ENCODE assay signal across 1 cellular context in genomic region chr16:77905356-77905920, GRCh38.
TF ChIP-seq lines count a peak whose summit lies in the region.

No MANE protein-coding gene starts in this region.

TF ChIP-seq in H1, 55 proteins besides CTCF, POLR2A, EP300 and RAD21 (continued from another document):
- TF ChIP-seq, protein P1, sequence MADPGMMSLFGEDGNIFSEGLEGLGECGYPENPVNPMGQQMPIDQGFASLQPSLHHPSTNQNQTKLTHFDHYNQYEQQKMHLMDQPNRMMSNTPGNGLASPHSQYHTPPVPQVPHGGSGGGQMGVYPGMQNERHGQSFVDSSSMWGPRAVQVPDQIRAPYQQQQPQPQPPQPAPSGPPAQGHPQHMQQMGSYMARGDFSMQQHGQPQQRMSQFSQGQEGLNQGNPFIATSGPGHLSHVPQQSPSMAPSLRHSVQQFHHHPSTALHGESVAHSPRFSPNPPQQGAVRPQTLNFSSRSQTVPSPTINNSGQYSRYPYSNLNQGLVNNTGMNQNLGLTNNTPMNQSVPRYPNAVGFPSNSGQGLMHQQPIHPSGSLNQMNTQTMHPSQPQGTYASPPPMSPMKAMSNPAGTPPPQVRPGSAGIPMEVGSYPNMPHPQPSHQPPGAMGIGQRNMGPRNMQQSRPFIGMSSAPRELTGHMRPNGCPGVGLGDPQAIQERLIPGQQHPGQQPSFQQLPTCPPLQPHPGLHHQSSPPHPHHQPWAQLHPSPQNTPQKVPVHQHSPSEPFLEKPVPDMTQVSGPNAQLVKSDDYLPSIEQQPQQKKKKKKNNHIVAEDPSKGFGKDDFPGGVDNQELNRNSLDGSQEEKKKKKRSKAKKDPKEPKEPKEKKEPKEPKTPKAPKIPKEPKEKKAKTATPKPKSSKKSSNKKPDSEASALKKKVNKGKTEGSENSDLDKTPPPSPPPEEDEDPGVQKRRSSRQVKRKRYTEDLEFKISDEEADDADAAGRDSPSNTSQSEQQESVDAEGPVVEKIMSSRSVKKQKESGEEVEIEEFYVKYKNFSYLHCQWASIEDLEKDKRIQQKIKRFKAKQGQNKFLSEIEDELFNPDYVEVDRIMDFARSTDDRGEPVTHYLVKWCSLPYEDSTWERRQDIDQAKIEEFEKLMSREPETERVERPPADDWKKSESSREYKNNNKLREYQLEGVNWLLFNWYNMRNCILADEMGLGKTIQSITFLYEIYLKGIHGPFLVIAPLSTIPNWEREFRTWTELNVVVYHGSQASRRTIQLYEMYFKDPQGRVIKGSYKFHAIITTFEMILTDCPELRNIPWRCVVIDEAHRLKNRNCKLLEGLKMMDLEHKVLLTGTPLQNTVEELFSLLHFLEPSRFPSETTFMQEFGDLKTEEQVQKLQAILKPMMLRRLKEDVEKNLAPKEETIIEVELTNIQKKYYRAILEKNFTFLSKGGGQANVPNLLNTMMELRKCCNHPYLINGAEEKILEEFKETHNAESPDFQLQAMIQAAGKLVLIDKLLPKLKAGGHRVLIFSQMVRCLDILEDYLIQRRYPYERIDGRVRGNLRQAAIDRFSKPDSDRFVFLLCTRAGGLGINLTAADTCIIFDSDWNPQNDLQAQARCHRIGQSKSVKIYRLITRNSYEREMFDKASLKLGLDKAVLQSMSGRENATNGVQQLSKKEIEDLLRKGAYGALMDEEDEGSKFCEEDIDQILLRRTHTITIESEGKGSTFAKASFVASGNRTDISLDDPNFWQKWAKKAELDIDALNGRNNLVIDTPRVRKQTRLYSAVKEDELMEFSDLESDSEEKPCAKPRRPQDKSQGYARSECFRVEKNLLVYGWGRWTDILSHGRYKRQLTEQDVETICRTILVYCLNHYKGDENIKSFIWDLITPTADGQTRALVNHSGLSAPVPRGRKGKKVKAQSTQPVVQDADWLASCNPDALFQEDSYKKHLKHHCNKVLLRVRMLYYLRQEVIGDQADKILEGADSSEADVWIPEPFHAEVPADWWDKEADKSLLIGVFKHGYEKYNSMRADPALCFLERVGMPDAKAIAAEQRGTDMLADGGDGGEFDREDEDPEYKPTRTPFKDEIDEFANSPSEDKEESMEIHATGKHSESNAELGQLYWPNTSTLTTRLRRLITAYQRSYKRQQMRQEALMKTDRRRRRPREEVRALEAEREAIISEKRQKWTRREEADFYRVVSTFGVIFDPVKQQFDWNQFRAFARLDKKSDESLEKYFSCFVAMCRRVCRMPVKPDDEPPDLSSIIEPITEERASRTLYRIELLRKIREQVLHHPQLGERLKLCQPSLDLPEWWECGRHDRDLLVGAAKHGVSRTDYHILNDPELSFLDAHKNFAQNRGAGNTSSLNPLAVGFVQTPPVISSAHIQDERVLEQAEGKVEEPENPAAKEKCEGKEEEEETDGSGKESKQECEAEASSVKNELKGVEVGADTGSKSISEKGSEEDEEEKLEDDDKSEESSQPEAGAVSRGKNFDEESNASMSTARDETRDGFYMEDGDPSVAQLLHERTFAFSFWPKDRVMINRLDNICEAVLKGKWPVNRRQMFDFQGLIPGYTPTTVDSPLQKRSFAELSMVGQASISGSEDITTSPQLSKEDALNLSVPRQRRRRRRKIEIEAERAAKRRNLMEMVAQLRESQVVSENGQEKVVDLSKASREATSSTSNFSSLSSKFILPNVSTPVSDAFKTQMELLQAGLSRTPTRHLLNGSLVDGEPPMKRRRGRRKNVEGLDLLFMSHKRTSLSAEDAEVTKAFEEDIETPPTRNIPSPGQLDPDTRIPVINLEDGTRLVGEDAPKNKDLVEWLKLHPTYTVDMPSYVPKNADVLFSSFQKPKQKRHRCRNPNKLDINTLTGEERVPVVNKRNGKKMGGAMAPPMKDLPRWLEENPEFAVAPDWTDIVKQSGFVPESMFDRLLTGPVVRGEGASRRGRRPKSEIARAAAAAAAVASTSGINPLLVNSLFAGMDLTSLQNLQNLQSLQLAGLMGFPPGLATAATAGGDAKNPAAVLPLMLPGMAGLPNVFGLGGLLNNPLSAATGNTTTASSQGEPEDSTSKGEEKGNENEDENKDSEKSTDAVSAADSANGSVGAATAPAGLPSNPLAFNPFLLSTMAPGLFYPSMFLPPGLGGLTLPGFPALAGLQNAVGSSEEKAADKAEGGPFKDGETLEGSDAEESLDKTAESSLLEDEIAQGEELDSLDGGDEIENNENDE (IDR thresholded peaks at IDR 0.05; ENCODE audit: insufficient replicate concordance, low read length) = no peak
- TF ChIP-seq POLR2AphosphoS5 (IDR thresholded peaks at IDR 0.05; ENCODE audit: low read depth, low read length) = no peak
- TF ChIP-seq PHF8 (conservative IDR thresholded peaks at IDR 0.05; ENCODE audit: low read depth, low read length) = no peak
- no peak for TF ChIP-seq CBX5 (IDR thresholded peaks at IDR 0.05; ENCODE audit: low read depth, low read length)
- TF ChIP-seq CREB1 (IDR thresholded peaks at IDR 0.05) = no peak
- no peak for TF ChIP-seq BACH1 (IDR thresholded peaks at IDR 0.05; ENCODE audit: low read length)
- no peak for TF ChIP-seq RXRA (IDR thresholded peaks at IDR 0.05; ENCODE audit: insufficient read depth, low read depth, low read length)
- no peak for TF ChIP-seq YY1 (IDR thresholded peaks at IDR 0.05; ENCODE audit: low read depth, low read length)
- TF ChIP-seq GTF2F1 (IDR thresholded peaks at IDR 0.05; ENCODE audit: borderline replicate concordance, low read depth, low read length) = no peak
